In the genomic region with DNA sequence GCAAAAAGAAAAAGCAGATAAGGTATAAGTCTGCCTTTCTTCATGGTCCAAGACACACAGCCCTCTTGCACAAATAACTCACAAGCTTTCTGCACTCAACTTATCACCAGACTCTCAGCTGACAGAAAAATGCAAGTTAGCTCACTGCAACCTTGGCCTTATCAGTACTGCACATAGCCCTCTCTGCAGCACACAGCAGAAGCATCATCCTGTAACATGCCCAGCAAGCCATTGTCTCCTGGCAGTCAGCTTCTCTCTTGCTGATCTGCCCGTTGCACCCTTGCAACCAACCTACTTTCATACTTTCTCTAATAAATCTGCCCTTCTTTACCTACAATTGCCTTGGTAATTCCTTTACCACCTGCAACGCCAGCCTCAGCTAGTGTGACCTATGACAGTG, we compare ENCODE assay signal across 1 cellular context.
TF ChIP-seq lines count a peak whose summit lies in the region.

No MANE protein-coding gene starts in this region.

TF ChIP-seq in K562, 482 proteins besides CTCF, POLR2A, EP300 and RAD21 (continued from another document and continues in another):
- TF ChIP-seq POLR3A (IDR thresholded peaks at IDR 0.05; ENCODE audit: borderline replicate concordance, extremely low read depth, insufficient read depth, insufficient read length) (no peak), SMARCE1 (IDR thresholded peaks at IDR 0.05) (peak; percentile 67), ARID1B (IDR thresholded peaks at IDR 0.05) (peak; percentile 84), THRAP3 (IDR thresholded peaks at IDR 0.05; ENCODE audit: borderline replicate concordance) (no peak), ZNF589 (CRISPR knock-in tag; IDR thresholded peaks at IDR 0.05; ENCODE audit: low read depth) (no peak), BACH1 (tag; IDR thresholded peaks at IDR 0.05) (no peak), TEAD2 (tag; IDR thresholded peaks at IDR 0.05) (no peak), ZNF184 (CRISPR knock-in tag; IDR thresholded peaks at IDR 0.05) (no peak), ZFP30 (CRISPR knock-in tag; IDR thresholded peaks at IDR 0.05; ENCODE audit: borderline replicate concordance) (no peak), MEIS2 (IDR thresholded peaks at IDR 0.05; ENCODE audit: partially characterized antibody) (peak; percentile 78), STAT5A (IDR thresholded peaks at IDR 0.05; ENCODE audit: borderline replicate concordance, low read length) (peak; percentile 27; the same call in 1 of the 2 replicates), DDX20 (tag; IDR thresholded peaks at IDR 0.05; ENCODE audit: low read depth) (no peak), RCOR1 (IDR thresholded peaks at IDR 0.05; ENCODE audit: borderline replicate concordance in 1 of 2, low read depth in 2 of 2, low read length in 2 of 2) (peak in 1 of 2 experiments; percentile 80; a peak in 2 of 4 replicates), ZFX (CRISPR knock-in tag; IDR thresholded peaks at IDR 0.05) (no peak), RFX7 (CRISPR knock-in tag; IDR thresholded peaks at IDR 0.05) (no peak), SMARCC2 (IDR thresholded peaks at IDR 0.05; ENCODE audit: low read depth) (no peak), PURB (CRISPR knock-in tag; IDR thresholded peaks at IDR 0.05; ENCODE audit: low read depth) (no peak), ZNF23 (CRISPR knock-in tag; IDR thresholded peaks at IDR 0.05) (no peak), PYGO2 (tag; IDR thresholded peaks at IDR 0.05) (no peak), SRSF7 (optimal IDR thresholded peaks at IDR 0.05; ENCODE audit: low read depth, low read length) (no peak), KDM4B (IDR thresholded peaks at IDR 0.05; ENCODE audit: borderline replicate concordance in 2 of 2, low read depth in 1 of 2) (no peak), ZNF717 (CRISPR knock-in tag; IDR thresholded peaks at IDR 0.05) (no peak), CTBP1 (IDR thresholded peaks at IDR 0.05; ENCODE audit: borderline replicate concordance) (peak; percentile 62; the same call in 1 of the 2 replicates), TGIF2 (CRISPR knock-in tag; IDR thresholded peaks at IDR 0.05) (no peak), CHD4 (IDR thresholded peaks at IDR 0.05; ENCODE audit: insufficient read depth, insufficient replicate concordance, low read depth, low read length, poor library complexity, severe bottlenecking) (no peak), CCAR2 (IDR thresholded peaks at IDR 0.05; ENCODE audit: low read depth, low read length) (no peak), FOXK2 (conservative IDR thresholded peaks at IDR 0.05 in 1 of 2, IDR thresholded peaks at IDR 0.05 in 1 of 2; ENCODE audit: low read depth in 2 of 2) (0 out of 4 replicates have a peak, but pooled peaks of 1 of the 2 experiments have one; percentile 29), ZKSCAN3 (CRISPR knock-in tag; IDR thresholded peaks at IDR 0.05) (no peak), TEAD1 (CRISPR knock-in tag; IDR thresholded peaks at IDR 0.05) (peak in 1 of 2 experiments; percentile 52; a peak in 1 of 4 replicates), MCM3 (IDR thresholded peaks at IDR 0.05) (no peak), POLR2AphosphoS5 (IDR thresholded peaks at IDR 0.05; ENCODE audit: control insufficient read depth, insufficient read depth, low read depth, low read length) (peak; percentile 73; the same call in 1 of the 2 replicates), PCBP1 (IDR thresholded peaks at IDR 0.05; ENCODE audit: low read depth, low read length, poor library complexity, severe bottlenecking) (no peak), TAF9B (IDR thresholded peaks at IDR 0.05; ENCODE audit: partially characterized antibody) (no peak), MBD2 (IDR thresholded peaks at IDR 0.05; ENCODE audit: borderline replicate concordance, low read depth) (no peak), PTBP1 (IDR thresholded peaks at IDR 0.05; ENCODE audit: low read depth, low read length) (no peak), NCOR1 (IDR thresholded peaks at IDR 0.05) (peak; percentile 71), TAL1 (IDR thresholded peaks at IDR 0.05) (peak; percentile 75), MYC (IDR thresholded peaks at IDR 0.05; ENCODE audit: low read depth, low read length) (0 out of 2 replicates have a peak, but pooled peaks have one; percentile 20), MYC (CRISPR knock-in tag; IDR thresholded peaks at IDR 0.05; ENCODE audit: borderline replicate concordance, low read depth) (no peak), GATA2 (CRISPR knock-in tag; IDR thresholded peaks at IDR 0.05) (peak; percentile 44; the same call in 1 of the 2 replicates), ZFP1 (CRISPR knock-in tag; IDR thresholded peaks at IDR 0.05) (no peak), KDM1A (IDR thresholded peaks at IDR 0.05) (peak; percentile 34 to 40; a peak in 1 of 4 replicates)
- TF ChIP-seq, protein P1, sequence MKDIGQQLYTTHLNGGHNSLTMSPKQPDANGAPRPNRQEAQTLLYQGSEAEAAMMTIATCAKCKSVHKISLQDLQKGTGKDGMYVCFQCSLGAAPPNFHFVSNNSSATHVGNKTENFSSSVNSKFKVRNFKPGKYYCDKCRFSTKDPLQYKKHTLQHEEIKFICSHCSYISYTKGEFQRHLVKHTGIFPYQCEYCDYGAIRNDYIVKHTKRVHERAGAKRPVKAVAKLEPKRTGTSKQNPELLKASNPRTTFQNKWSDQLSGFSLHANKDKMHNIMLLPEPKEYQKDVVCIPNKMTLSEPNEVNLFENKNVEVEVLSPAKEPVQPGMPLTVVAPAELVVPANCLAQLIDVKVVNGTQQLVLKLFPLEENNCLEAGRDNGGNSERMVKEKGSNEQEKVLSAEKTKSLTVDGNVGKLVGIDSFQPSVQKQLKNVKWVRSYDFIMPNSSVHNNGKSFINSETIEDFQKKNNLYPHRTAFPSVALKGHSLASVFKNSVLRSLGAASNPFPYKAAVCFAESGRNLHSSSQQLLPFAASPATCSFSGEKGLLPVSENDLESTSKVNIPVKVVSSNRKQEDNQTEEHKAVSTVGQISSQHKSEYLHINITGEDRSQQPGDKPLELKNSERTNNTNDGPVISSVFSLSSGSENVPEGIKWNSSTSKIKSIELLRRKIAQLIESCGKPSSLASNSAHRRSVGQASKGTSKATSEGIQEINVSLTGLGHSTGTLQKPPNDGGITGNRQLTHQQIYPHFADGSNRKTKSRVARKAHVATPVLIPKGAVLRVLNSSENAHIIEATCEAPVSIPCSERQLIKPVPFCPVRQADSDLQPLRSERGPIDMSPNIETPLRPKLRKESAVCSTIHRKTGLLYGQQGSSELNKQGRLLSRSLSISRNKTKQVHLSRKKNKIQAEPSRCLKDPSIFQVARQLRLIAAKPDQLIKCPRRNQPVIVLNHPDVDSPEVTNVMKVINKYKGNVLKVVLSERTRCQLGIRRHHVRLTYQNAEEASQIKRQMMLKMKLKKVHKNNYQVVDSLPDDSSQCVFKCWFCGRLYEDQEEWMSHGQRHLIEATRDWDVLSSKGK (CRISPR knock-in tag; IDR thresholded peaks at IDR 0.05), result no peak
- TF ChIP-seq, protein P2, sequence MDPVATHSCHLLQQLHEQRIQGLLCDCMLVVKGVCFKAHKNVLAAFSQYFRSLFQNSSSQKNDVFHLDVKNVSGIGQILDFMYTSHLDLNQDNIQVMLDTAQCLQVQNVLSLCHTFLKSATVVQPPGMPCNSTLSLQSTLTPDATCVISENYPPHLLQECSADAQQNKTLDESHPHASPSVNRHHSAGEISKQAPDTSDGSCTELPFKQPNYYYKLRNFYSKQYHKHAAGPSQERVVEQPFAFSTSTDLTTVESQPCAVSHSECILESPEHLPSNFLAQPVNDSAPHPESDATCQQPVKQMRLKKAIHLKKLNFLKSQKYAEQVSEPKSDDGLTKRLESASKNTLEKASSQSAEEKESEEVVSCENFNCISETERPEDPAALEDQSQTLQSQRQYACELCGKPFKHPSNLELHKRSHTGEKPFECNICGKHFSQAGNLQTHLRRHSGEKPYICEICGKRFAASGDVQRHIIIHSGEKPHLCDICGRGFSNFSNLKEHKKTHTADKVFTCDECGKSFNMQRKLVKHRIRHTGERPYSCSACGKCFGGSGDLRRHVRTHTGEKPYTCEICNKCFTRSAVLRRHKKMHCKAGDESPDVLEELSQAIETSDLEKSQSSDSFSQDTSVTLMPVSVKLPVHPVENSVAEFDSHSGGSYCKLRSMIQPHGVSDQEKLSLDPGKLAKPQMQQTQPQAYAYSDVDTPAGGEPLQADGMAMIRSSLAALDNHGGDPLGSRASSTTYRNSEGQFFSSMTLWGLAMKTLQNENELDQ (CRISPR knock-in tag; IDR thresholded peaks at IDR 0.05; ENCODE audit: borderline replicate concordance), result no peak
- TF ChIP-seq, protein P3, sequence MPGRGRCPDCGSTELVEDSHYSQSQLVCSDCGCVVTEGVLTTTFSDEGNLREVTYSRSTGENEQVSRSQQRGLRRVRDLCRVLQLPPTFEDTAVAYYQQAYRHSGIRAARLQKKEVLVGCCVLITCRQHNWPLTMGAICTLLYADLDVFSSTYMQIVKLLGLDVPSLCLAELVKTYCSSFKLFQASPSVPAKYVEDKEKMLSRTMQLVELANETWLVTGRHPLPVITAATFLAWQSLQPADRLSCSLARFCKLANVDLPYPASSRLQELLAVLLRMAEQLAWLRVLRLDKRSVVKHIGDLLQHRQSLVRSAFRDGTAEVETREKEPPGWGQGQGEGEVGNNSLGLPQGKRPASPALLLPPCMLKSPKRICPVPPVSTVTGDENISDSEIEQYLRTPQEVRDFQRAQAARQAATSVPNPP (IDR thresholded peaks at IDR 0.05; ENCODE audit: borderline replicate concordance, insufficient read depth, insufficient read length), result no peak
- TF ChIP-seq, protein P4, sequence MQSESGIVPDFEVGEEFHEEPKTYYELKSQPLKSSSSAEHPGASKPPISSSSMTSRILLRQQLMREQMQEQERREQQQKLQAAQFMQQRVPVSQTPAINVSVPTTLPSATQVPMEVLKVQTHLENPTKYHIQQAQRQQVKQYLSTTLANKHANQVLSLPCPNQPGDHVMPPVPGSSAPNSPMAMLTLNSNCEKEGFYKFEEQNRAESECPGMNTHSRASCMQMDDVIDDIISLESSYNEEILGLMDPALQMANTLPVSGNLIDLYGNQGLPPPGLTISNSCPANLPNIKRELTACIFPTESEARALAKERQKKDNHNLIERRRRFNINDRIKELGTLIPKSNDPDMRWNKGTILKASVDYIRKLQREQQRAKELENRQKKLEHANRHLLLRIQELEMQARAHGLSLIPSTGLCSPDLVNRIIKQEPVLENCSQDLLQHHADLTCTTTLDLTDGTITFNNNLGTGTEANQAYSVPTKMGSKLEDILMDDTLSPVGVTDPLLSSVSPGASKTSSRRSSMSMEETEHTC (IDR thresholded peaks at IDR 0.05), result peak; percentile 29; the same call in 1 of the 2 replicates
- TF ChIP-seq, protein P5, sequence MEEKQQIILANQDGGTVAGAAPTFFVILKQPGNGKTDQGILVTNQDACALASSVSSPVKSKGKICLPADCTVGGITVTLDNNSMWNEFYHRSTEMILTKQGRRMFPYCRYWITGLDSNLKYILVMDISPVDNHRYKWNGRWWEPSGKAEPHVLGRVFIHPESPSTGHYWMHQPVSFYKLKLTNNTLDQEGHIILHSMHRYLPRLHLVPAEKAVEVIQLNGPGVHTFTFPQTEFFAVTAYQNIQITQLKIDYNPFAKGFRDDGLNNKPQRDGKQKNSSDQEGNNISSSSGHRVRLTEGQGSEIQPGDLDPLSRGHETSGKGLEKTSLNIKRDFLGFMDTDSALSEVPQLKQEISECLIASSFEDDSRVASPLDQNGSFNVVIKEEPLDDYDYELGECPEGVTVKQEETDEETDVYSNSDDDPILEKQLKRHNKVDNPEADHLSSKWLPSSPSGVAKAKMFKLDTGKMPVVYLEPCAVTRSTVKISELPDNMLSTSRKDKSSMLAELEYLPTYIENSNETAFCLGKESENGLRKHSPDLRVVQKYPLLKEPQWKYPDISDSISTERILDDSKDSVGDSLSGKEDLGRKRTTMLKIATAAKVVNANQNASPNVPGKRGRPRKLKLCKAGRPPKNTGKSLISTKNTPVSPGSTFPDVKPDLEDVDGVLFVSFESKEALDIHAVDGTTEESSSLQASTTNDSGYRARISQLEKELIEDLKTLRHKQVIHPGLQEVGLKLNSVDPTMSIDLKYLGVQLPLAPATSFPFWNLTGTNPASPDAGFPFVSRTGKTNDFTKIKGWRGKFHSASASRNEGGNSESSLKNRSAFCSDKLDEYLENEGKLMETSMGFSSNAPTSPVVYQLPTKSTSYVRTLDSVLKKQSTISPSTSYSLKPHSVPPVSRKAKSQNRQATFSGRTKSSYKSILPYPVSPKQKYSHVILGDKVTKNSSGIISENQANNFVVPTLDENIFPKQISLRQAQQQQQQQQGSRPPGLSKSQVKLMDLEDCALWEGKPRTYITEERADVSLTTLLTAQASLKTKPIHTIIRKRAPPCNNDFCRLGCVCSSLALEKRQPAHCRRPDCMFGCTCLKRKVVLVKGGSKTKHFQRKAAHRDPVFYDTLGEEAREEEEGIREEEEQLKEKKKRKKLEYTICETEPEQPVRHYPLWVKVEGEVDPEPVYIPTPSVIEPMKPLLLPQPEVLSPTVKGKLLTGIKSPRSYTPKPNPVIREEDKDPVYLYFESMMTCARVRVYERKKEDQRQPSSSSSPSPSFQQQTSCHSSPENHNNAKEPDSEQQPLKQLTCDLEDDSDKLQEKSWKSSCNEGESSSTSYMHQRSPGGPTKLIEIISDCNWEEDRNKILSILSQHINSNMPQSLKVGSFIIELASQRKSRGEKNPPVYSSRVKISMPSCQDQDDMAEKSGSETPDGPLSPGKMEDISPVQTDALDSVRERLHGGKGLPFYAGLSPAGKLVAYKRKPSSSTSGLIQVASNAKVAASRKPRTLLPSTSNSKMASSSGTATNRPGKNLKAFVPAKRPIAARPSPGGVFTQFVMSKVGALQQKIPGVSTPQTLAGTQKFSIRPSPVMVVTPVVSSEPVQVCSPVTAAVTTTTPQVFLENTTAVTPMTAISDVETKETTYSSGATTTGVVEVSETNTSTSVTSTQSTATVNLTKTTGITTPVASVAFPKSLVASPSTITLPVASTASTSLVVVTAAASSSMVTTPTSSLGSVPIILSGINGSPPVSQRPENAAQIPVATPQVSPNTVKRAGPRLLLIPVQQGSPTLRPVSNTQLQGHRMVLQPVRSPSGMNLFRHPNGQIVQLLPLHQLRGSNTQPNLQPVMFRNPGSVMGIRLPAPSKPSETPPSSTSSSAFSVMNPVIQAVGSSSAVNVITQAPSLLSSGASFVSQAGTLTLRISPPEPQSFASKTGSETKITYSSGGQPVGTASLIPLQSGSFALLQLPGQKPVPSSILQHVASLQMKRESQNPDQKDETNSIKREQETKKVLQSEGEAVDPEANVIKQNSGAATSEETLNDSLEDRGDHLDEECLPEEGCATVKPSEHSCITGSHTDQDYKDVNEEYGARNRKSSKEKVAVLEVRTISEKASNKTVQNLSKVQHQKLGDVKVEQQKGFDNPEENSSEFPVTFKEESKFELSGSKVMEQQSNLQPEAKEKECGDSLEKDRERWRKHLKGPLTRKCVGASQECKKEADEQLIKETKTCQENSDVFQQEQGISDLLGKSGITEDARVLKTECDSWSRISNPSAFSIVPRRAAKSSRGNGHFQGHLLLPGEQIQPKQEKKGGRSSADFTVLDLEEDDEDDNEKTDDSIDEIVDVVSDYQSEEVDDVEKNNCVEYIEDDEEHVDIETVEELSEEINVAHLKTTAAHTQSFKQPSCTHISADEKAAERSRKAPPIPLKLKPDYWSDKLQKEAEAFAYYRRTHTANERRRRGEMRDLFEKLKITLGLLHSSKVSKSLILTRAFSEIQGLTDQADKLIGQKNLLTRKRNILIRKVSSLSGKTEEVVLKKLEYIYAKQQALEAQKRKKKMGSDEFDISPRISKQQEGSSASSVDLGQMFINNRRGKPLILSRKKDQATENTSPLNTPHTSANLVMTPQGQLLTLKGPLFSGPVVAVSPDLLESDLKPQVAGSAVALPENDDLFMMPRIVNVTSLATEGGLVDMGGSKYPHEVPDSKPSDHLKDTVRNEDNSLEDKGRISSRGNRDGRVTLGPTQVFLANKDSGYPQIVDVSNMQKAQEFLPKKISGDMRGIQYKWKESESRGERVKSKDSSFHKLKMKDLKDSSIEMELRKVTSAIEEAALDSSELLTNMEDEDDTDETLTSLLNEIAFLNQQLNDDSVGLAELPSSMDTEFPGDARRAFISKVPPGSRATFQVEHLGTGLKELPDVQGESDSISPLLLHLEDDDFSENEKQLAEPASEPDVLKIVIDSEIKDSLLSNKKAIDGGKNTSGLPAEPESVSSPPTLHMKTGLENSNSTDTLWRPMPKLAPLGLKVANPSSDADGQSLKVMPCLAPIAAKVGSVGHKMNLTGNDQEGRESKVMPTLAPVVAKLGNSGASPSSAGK (IDR thresholded peaks at IDR 0.05), result no peak
